ENCODE assay signal across 20 cellular contexts in genomic region chr2:183244300-183244849, GRCh38.
A peak's percentile ranks its signal among the peaks of the same experiment; 100 is the strongest.
DNase-seq lines count a peak whose midpoint lies in the region; ATAC-seq, FAIRE-seq and TF ChIP-seq lines count a peak whose summit lies in the region.
"Had no signal": no experiment of that assay in that cellular context is flagged by ENCODE, and none has a peak within 500 bp of the region (broad histone marks: within the 10 kb centered on the region; RNA-seq: fewer than 3 reads in every experiment).

No MANE protein-coding gene starts in this region.

- FAIRE-seq in pancreas (lab: Jason Lieb, UNC): no peak

- WGBS in pancreas, 2 donors: 78 to 81% methylated on average over 2 of the region's 2 CpGs

- no peaks in the 10 kb centered on the region for H3K4me1 ChIP-seq in pancreas

- no peaks in the 10 kb centered on the region for H3K9me3 ChIP-seq in pancreas
- H3K9me3 ChIP-seq: esophagus squamous epithelium had no signal

- H3K4me3 ChIP-seq in choroid plexus epithelial cell (ENCODE audit: low read depth, low read length) (no peak overlapping the region), pancreas (no peak overlapping the region)
- H3K4me3 ChIP-seq: esophagus squamous epithelium, lung had no signal

- ATAC-seq in pancreas: peak in 3 of 4 donors; percentile 29 to 85 (median 48)
- no peak for ATAC-seq in GM19324 (IDR thresholded peaks at IDR 0.05; ENCODE audit: low FRiP score, unreplicated experiment)
- ATAC-seq: sciatic nerve; stimulated activated effector memory CD8-positive, alpha-beta T cell treated with anti-CD3 and anti-CD28 coated beads, Interleukin-12 subunit alpha, Interleukin-12 subunit beta, amount 100 ng/mL, for 72 hours had no signal

- TF ChIP-seq CTCF in choroid plexus epithelial cell (conservative IDR thresholded peaks at IDR 0.05; ENCODE audit: low read depth, low read length) (peak; percentile 40), pancreas (IDR thresholded peaks at IDR 0.05) (no peak)

- no peaks in the 10 kb centered on the region for H3K36me3 ChIP-seq in pancreas
- H3K36me3 ChIP-seq: esophagus squamous epithelium had no signal

- no peak overlapping the region for H3K27ac ChIP-seq in pancreas
- H3K27ac ChIP-seq: 22Rv1, esophagus squamous epithelium had no signal

- DNase-seq in NCI-H1105 treated with DMSO at 0.1 percent for 48 hours (lab: John Stamatoyannopoulos, UW) (peak; percentile 50), NCI-H1105 (lab: John Stamatoyannopoulos, UW) (no peak), NCI-H2227 treated with DMSO at 0.1 percent for 48 hours (lab: John Stamatoyannopoulos, UW) (peak; percentile 23), choroid plexus epithelial cell (ENCODE audit: low read depth) (peak; percentile 42), pancreas (no peak)
- no peak for DNase-seq in effector CD8-positive, alpha-beta T cell (lab: John Stamatoyannopoulos, UW)
- DNase-seq in stimulated activated CD4-positive, alpha-beta T cell treated with anti-CD3 and anti-CD28 coated beads, Interleukin-4, amount 100 ng/mL, for 4 hours: no peak
- DNase-seq: activated CD4-positive, alpha-beta T cell treated with anti-CD3 and anti-CD28 coated beads, Interleukin-2, amount 50 U/mL, for 4 hours; amygdala; cortex of kidney; EL; esophagus squamous epithelium; stimulated activated CD4-positive, alpha-beta T cell treated with anti-CD3 and anti-CD28 coated beads, Interleukin-4, amount 100 ng/mL, for 24 hours; T1000; trophoblast cell had no signal

- intact Hi-C loops in pancreas (cut with DNase I): no loop called here

- no peaks in the 10 kb centered on the region for H3K27me3 ChIP-seq in pancreas
- H3K27me3 ChIP-seq: esophagus squamous epithelium had no signal

Comparison
In these comparisons a context has a peak if more than half of its experiments do, and no peak if none do; other contexts are left out.
1. DNase-seq: peak in NCI-H1105 treated with DMSO at 0.1 percent for 48 hours (single experiment), NCI-H2227 treated with DMSO at 0.1 percent for 48 hours (single experiment) and choroid plexus epithelial cell (single experiment); none in NCI-H1105 (single experiment), pancreas (0 of 6), effector CD8-positive, alpha-beta T cell (single experiment) and stimulated activated CD4-positive, alpha-beta T cell treated with anti-CD3 and anti-CD28 coated beads, Interleukin-4, amount 100 ng/mL, for 4 hours (0 of 2).